In the genomic region with DNA sequence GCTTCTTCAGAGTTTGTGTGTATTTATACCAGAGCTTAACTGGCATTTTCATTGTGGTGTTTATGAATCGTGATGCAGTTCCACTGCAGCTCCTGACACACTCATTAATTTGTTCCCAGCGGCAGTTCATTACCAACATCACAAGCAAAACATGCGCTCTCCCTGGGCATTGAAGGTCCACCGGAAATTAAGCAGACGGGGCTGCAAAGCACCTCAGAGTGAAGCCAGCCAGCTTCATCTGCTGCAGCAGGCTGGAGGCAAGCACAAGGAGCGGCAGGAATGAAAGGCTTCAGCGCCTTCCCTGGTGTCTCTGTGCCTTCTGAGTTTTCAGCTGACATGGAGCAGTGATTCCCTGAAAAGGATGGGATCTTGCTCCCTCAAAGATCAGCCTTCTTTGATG, we compare ENCODE assay signal across 14 cellular contexts.
DNase-seq lines count a peak whose midpoint lies in the region; ATAC-seq and TF ChIP-seq lines count a peak whose summit lies in the region.
"Had no signal": no experiment of that assay in that cellular context is flagged by ENCODE, and none has a peak within 500 bp of the region (broad histone marks: within the 10 kb centered on the region; RNA-seq: fewer than 3 reads in every experiment).

No MANE protein-coding gene starts in this region.

- TF ChIP-seq CTCF in brain (conservative IDR thresholded peaks at IDR 0.05) (no peak), nephron progenitor cell (IDR thresholded peaks at IDR 0.05) (no peak)

- H3K27ac Mint-ChIP-seq in brain (peak overlapping the region in 2 of 5 experiments; percentile 5 to 71), nephron progenitor cell (no peak overlapping the region)
- H3K27ac Mint-ChIP-seq in activated naive CD8-positive, alpha-beta T cell treated with anti-CD3 and anti-CD28 coated beads, Interleukin-2, amount 50 U/mL, for 24 hours, result no peak overlapping the region
- H3K27ac Mint-ChIP-seq: stimulated activated naive B cell treated with anti-CD40 and anti-IgM and Interleukin-4, amounts not matched to agents 10 μg/mL and 1 μg/mL and 100 μg/mL, for 72 hours; T-cell had no signal

- H3K27me3 Mint-ChIP-seq in brain, result no peaks in the 10 kb centered on the region
- H3K27me3 Mint-ChIP-seq in nephron progenitor cell (ENCODE audit: low read depth, poor library complexity), result no peaks in the 10 kb centered on the region
- no peaks in the 10 kb centered on the region for H3K27me3 Mint-ChIP-seq in activated naive CD8-positive, alpha-beta T cell treated with anti-CD3 and anti-CD28 coated beads, Interleukin-2, amount 50 U/mL, for 24 hours
- H3K27me3 Mint-ChIP-seq: stimulated activated naive B cell treated with anti-CD40 and anti-IgM and Interleukin-4, amounts not matched to agents 10 μg/mL and 1 μg/mL and 100 μg/mL, for 72 hours; T-cell had no signal

- intact Hi-C loops in left ventricle myocardium superior (cut with micrococcal nuclease), result no loop called here
- intact Hi-C loops in cardiac septum (cut with DNase I), result no loop called here

- ATAC-seq in left ventricle myocardium superior, result peak; percentile 51
- no peak for ATAC-seq in activated naive CD8-positive, alpha-beta T cell treated with anti-CD3 and anti-CD28 coated beads, Interleukin-2, amount 50 U/mL, for 24 hours
- ATAC-seq: PC-3; stimulated activated naive B cell treated with anti-CD40 and anti-IgM and Interleukin-4, amounts not matched to agents 10 μg/mL and 1 μg/mL and 100 μg/mL, for 72 hours; T-cell had no signal

- H3K4me3 Mint-ChIP-seq in brain (peak overlapping the region in 3 of 5 experiments; percentile 13 to 45 (median 21)), nephron progenitor cell (no peak overlapping the region)
- no peak overlapping the region for H3K4me3 Mint-ChIP-seq in activated naive CD8-positive, alpha-beta T cell treated with anti-CD3 and anti-CD28 coated beads, Interleukin-2, amount 50 U/mL, for 24 hours
- H3K4me3 Mint-ChIP-seq: stimulated activated naive B cell treated with anti-CD40 and anti-IgM and Interleukin-4, amounts not matched to agents 10 μg/mL and 1 μg/mL and 100 μg/mL, for 72 hours; T-cell had no signal

- DNase-seq in left ventricle myocardium superior (no peak), cardiac septum (ENCODE audit: low spot score) (no peak), nephron progenitor cell (peak; percentile 3), T-helper 2 cell (no peak), NCI-H82 treated with DMSO at 0.1 percent for 48 hours (lab: John Stamatoyannopoulos, UW; ENCODE audit: unreplicated experiment) (no peak), NCI-H774 (lab: John Stamatoyannopoulos, UW) (no peak)
- no peak for DNase-seq in activated naive CD8-positive, alpha-beta T cell treated with anti-CD3 and anti-CD28 coated beads, Interleukin-2, amount 50 U/mL, for 24 hours
- DNase-seq: Calu3; NCI-H226; PC-3; spleen; stimulated activated naive B cell treated with anti-CD40 and anti-IgM and Interleukin-4, amounts not matched to agents 10 μg/mL and 1 μg/mL and 100 μg/mL, for 72 hours; T-cell had no signal

- H3K9me3 Mint-ChIP-seq in brain (peaks cover 0 to 2% (median 0%) of the 10 kb centered on the region in 5 experiments), nephron progenitor cell (no peaks in the 10 kb centered on the region)
- no peaks in the 10 kb centered on the region for H3K9me3 Mint-ChIP-seq in activated naive CD8-positive, alpha-beta T cell treated with anti-CD3 and anti-CD28 coated beads, Interleukin-2, amount 50 U/mL, for 24 hours

- peaks cover 23% of the 10 kb centered on the region for H3K4me1 Mint-ChIP-seq in brain
- peaks cover 15% of the 10 kb centered on the region for H3K4me1 Mint-ChIP-seq in nephron progenitor cell
- H3K4me1 Mint-ChIP-seq in activated naive CD8-positive, alpha-beta T cell treated with anti-CD3 and anti-CD28 coated beads, Interleukin-2, amount 50 U/mL, for 24 hours, result no peaks in the 10 kb centered on the region
- H3K4me1 Mint-ChIP-seq: stimulated activated naive B cell treated with anti-CD40 and anti-IgM and Interleukin-4, amounts not matched to agents 10 μg/mL and 1 μg/mL and 100 μg/mL, for 72 hours; T-cell had no signal

- no peaks in the 10 kb centered on the region for H3K36me3 Mint-ChIP-seq in brain
- H3K36me3 Mint-ChIP-seq in nephron progenitor cell (ENCODE audit: low read depth), result no peaks in the 10 kb centered on the region
- no peaks in the 10 kb centered on the region for H3K36me3 Mint-ChIP-seq in activated naive CD8-positive, alpha-beta T cell treated with anti-CD3 and anti-CD28 coated beads, Interleukin-2, amount 50 U/mL, for 24 hours (ENCODE audit: low read depth)
- H3K36me3 Mint-ChIP-seq: stimulated activated naive B cell treated with anti-CD40 and anti-IgM and Interleukin-4, amounts not matched to agents 10 μg/mL and 1 μg/mL and 100 μg/mL, for 72 hours; T-cell had no signal

Comparison
In these comparisons a context has a peak if more than half of its experiments do, and no peak if none do; other contexts are left out.
1. H3K4me3 Mint-ChIP-seq: peak in brain (3 of 5); none in nephron progenitor cell (single experiment) and activated naive CD8-positive, alpha-beta T cell treated with anti-CD3 and anti-CD28 coated beads, Interleukin-2, amount 50 U/mL, for 24 hours (single experiment).